Comparison of ENCODE assay signal across 19 cellular contexts in genomic region chr21:41824466-41825207, GRCh38.
"Had no signal": no experiment of that assay in that cellular context is flagged by ENCODE, and none has a peak within 500 bp of the region (broad histone marks: within the 10 kb centered on the region; RNA-seq: fewer than 3 reads in every experiment).

No MANE protein-coding gene starts in this region.

- H3K9me3 ChIP-seq: colonic mucosa, esophagus squamous epithelium, gastroesophageal sphincter, left lung, lower lobe of right lung, prostate gland, right lobe of liver, stomach, thoracic aorta had no signal

- H3K27me3 ChIP-seq: colonic mucosa, esophagus squamous epithelium, gastroesophageal sphincter, left lung, right lobe of liver, stomach had no signal

- H3K4me1 ChIP-seq: colonic mucosa, esophagus squamous epithelium, gastroesophageal sphincter, left lung, lower lobe of right lung, parathyroid adenoma, prostate gland, right lobe of liver, stomach had no signal

- H3K4me3 ChIP-seq: colonic mucosa, esophagus squamous epithelium, gastroesophageal sphincter, left lung, lower lobe of right lung, prostate gland, right lobe of liver, stomach, thoracic aorta had no signal

- H3K36me3 ChIP-seq: colonic mucosa, prostate gland had no signal

- DNase-seq: colonic mucosa; dermis blood vessel endothelial cell; esophagus squamous epithelium; foreskin fibroblast; glutamatergic neuron; lower lobe of right lung; midbrain; nephron progenitor cell; stimulated activated naive CD4-positive, alpha-beta T cell; stomach; substantia nigra; trophoblast cell had no signal

- H3K9me3 Mint-ChIP-seq: memory B cell, nephron progenitor cell had no signal

- H3K27ac ChIP-seq: colonic mucosa, esophagus squamous epithelium, gastroesophageal sphincter, left lung, lower lobe of right lung, parathyroid adenoma, prostate gland, right lobe of liver, stomach, thoracic aorta had no signal

- H3K4me3 Mint-ChIP-seq: memory B cell, nephron progenitor cell had no signal

- H3K27me3 Mint-ChIP-seq: memory B cell had no signal

- ATAC-seq: gastroesophageal sphincter, left lung, lower lobe of right lung, right lobe of liver had no signal

- H3K4me1 Mint-ChIP-seq: memory B cell had no signal

- H3K27ac Mint-ChIP-seq: memory B cell had no signal
